Comparison of ENCODE assay signal across 1 cellular context in genomic region chr14:21191261-21191808, GRCh38.
TF ChIP-seq lines count a peak whose summit lies in the region.

No MANE protein-coding gene starts in this region.

TF ChIP-seq in endothelial cell of umbilical vein, 7 proteins besides CTCF, POLR2A, EP300 and RAD21 (continued from another document):
- TF ChIP-seq JUN (IDR thresholded peaks at IDR 0.05; ENCODE audit: borderline replicate concordance, insufficient read depth, insufficient read length, low read depth) (no peak), FOS (IDR thresholded peaks at IDR 0.05; ENCODE audit: borderline replicate concordance, insufficient read depth, low read length) (no peak), MYC (IDR thresholded peaks at IDR 0.05; ENCODE audit: low read depth, low read length) (no peak)
